15 cellular contexts compared by ENCODE assay signal in the genomic region with DNA sequence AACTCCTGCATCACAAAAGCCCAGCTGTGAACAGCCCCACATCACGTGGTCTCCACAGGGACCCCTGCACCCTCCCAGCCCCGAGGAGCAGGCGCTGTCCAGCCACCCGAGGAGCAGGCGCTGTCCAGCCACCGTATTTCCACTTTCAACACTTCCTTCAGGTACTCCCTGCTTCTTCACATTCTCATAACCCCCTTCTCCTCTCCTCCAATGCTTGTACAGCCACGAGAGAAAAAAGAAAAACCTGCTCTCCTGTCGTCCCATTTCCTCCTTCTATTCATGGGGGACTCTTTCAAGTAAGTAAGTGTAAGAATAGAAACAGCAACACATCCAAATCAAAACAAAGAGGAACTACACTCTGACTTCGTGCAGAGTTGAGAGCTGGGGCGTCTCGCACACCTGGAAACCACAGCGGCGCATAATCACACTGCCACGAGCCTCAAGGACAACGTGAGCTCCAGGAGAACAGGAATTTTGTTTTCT. TPM values are rescaled to one million over a fixed set of nuclear protein-coding genes. Genes with fewer than 3 reads are reported as not detected.
DNase-seq lines count a peak whose midpoint lies in the region; ATAC-seq, FAIRE-seq and TF ChIP-seq lines count a peak whose summit lies in the region.
"Had no signal": no experiment of that assay in that cellular context is flagged by ENCODE, and none has a peak within 500 bp of the region (broad histone marks: within the 10 kb centered on the region; RNA-seq: fewer than 3 reads in every experiment).

No MANE protein-coding gene starts in this region.

- peak; percentile 78 for FAIRE-seq in GM12891 (lab: Jason Lieb, UNC)
- FAIRE-seq: colon, D721Med had no signal

- no TSS peak for BruUV-seq in MCF 10A (replicated peaks; lab: Mats Ljungman, UMichigan)

- TF ChIP-seq POLR2A in GM12891 (IDR thresholded peaks at IDR 0.05; ENCODE audit: low read depth, low read length): no peak

- H2AFZ ChIP-seq in GM23338: no peak overlapping the region

- peak; percentile 46 for DNase-seq in GM12891 (ENCODE audit: insufficient read length, low spot score)
- DNase-seq in GM23338 (ENCODE audit: low spot score): no peak
- DNase-seq in neural crest cell (ENCODE audit: low read depth, low spot score): no peak
- DNase-seq in MCF 10A (ENCODE audit: unreplicated experiment): no peak
- DNase-seq in AML-193 (lab: John Stamatoyannopoulos, UW): no peak
- no peak for DNase-seq in NCI-H2171 (lab: John Stamatoyannopoulos, UW)
- no peak for DNase-seq in NCI-H526 (lab: John Stamatoyannopoulos, UW)
- DNase-seq: activated CD4-positive, CD25-positive, alpha-beta regulatory T cell treated with anti-CD3 and anti-CD28 coated beads, Interleukin-2, amount 50 U/mL, for 72 hours; NCI-H510A had no signal

- CTCF ChIA-PET in MCF 10A (lab: Yijun Ruan, JAX): interaction anchor here (0.6 kb wide), 1 partner anchor 11 kb away, joined by 3 read pairs; no protein-coding TSS in a partner anchor

- H4K20me1 ChIP-seq in GM23338 (replicated peaks; ENCODE audit: insufficient read depth): peaks cover 65% of the 10 kb centered on the region

- H3K27me3 Mint-ChIP-seq in GM23338 (ENCODE audit: insufficient read depth, low read depth, poor library complexity): peaks cover 6% of the 10 kb centered on the region
- H3K27me3 Mint-ChIP-seq in activated T-helper 17 cell treated with anti-CD3 and anti-CD28 coated beads, Interleukin-2, amount 50 U/mL, for 72 hours: no peaks in the 10 kb centered on the region
- no peaks in the 10 kb centered on the region for H3K27me3 Mint-ChIP-seq in neural crest cell (ENCODE audit: low read depth)
- H3K27me3 Mint-ChIP-seq in MCF 10A (ENCODE audit: insufficient read depth, unreplicated experiment): no peaks in the 10 kb centered on the region

- H3K9me2 ChIP-seq in GM23338 (ENCODE audit: insufficient read depth): no peaks in the 10 kb centered on the region

- H3K4me2 ChIP-seq in GM23338: peak overlapping the region; percentile 60

- peaks cover 17% of the 10 kb centered on the region for H3K4me1 Mint-ChIP-seq in GM23338
- peaks cover 4% of the 10 kb centered on the region for H3K4me1 Mint-ChIP-seq in activated T-helper 17 cell treated with anti-CD3 and anti-CD28 coated beads, Interleukin-2, amount 50 U/mL, for 72 hours
- H3K4me1 Mint-ChIP-seq in neural crest cell: peaks cover 28% of the 10 kb centered on the region
- H3K4me1 Mint-ChIP-seq in MCF 10A (ENCODE audit: insufficient read depth, unreplicated experiment): peaks cover 15% of the 10 kb centered on the region

- H3K36me3 ChIP-seq in GM23338 (ENCODE audit: insufficient read depth): no peaks in the 10 kb centered on the region

- no peak for TF ChIP-seq CTCF in GM23338 (conservative IDR thresholded peaks at IDR 0.05; ENCODE audit: low read depth in 2 of 2)
- no peak for TF ChIP-seq CTCF in neural crest cell (conservative IDR thresholded peaks at IDR 0.05)
- TF ChIP-seq CTCF in MCF 10A (IDR thresholded peaks at IDR 0.05; ENCODE audit: unreplicated experiment): no peak

- H3K27ac Mint-ChIP-seq in GM23338 (peak overlapping the region; percentile 3), neural crest cell (ENCODE audit: unreplicated experiment) (peak overlapping the region; percentile 16), MCF 10A (ENCODE audit: low read depth, unreplicated experiment) (no peak overlapping the region)
- no peak overlapping the region for H3K27ac Mint-ChIP-seq in activated T-helper 17 cell treated with anti-CD3 and anti-CD28 coated beads, Interleukin-2, amount 50 U/mL, for 72 hours
- H3K27ac Mint-ChIP-seq: activated T-helper 2 cell treated with anti-CD3 and anti-CD28 coated beads, Interferon-gamma antibody, Interleukin-2, Interleukin-4, amounts not matched to agents 10 μg/mL and 5 μg/mL and 100 μg/mL, durations not matched to agents 14 hours and 24 hours and 36 hours had no signal

- peak; percentile 45 for ATAC-seq in GM23338
- ATAC-seq in activated T-helper 17 cell treated with anti-CD3 and anti-CD28 coated beads, Interleukin-2, amount 50 U/mL, for 72 hours (replicated peaks): no peak

- no peaks in the 10 kb centered on the region for H3K27me3 ChIP-seq in GM23338 (ENCODE audit: insufficient read depth)

- H3F3A ChIP-seq in GM23338 (replicated peaks; ENCODE audit: low read depth): no peaks in the 10 kb centered on the region

- H3K36me3 Mint-ChIP-seq in GM23338 (ENCODE audit: low read depth) (peaks cover 12% of the 10 kb centered on the region; the same call in 2 of the 3 replicates), neural crest cell (ENCODE audit: low read depth) (peaks cover 19% of the 10 kb centered on the region), MCF 10A (ENCODE audit: insufficient read depth, unreplicated experiment) (peaks cover 27% of the 10 kb centered on the region)
- H3K36me3 Mint-ChIP-seq in activated T-helper 17 cell treated with anti-CD3 and anti-CD28 coated beads, Interleukin-2, amount 50 U/mL, for 72 hours (ENCODE audit: low read depth): no peaks in the 10 kb centered on the region

- H3K4me3 ChIP-seq in GM23338: no peak overlapping the region

- peak overlapping the region; percentile 30; the same call in 1 of the 2 replicates for H3K27ac ChIP-seq in GM23338 (ENCODE audit: low read depth)

- intact Hi-C loops in MCF 10A (cut with micrococcal nuclease): no loop called here

- H3K9me3 Mint-ChIP-seq in GM23338: no peaks in the 10 kb centered on the region
- H3K9me3 Mint-ChIP-seq in activated T-helper 17 cell treated with anti-CD3 and anti-CD28 coated beads, Interleukin-2, amount 50 U/mL, for 72 hours: no peaks in the 10 kb centered on the region
- H3K9me3 Mint-ChIP-seq in neural crest cell: peaks cover 5% of the 10 kb centered on the region
- H3K9me3 Mint-ChIP-seq in MCF 10A (ENCODE audit: unreplicated experiment): no peaks in the 10 kb centered on the region
- H3K9me3 Mint-ChIP-seq: activated T-helper 2 cell treated with anti-CD3 and anti-CD28 coated beads, Interferon-gamma antibody, Interleukin-2, Interleukin-4, amounts not matched to agents 10 μg/mL and 5 μg/mL and 100 μg/mL, durations not matched to agents 14 hours and 24 hours and 36 hours had no signal

- H3K4me3 Mint-ChIP-seq in GM23338: no peak overlapping the region
- peak overlapping the region; percentile 17 for H3K4me3 Mint-ChIP-seq in activated T-helper 17 cell treated with anti-CD3 and anti-CD28 coated beads, Interleukin-2, amount 50 U/mL, for 72 hours
- H3K4me3 Mint-ChIP-seq in neural crest cell: peak overlapping the region; percentile 24
- H3K4me3 Mint-ChIP-seq in MCF 10A (ENCODE audit: unreplicated experiment): no peak overlapping the region

- peaks cover 98% of the 10 kb centered on the region for H3K79me2 ChIP-seq in GM23338 (replicated peaks; ENCODE audit: insufficient read depth)

- peaks cover 13% of the 10 kb centered on the region; the same call in 1 of the 2 replicates for H3K4me1 ChIP-seq in GM23338 (ENCODE audit: insufficient read depth)

- POLR2A ChIA-PET in MCF 10A (lab: Yijun Ruan, JAX): interaction anchor here (0.9 to 3.8 kb wide), 3 partner anchors 8 to 12 kb away, joined by 3 to 15 read pairs (median 4); a partner anchor contains a TSS

TF ChIP-seq in GM12891, 5 proteins besides CTCF, POLR2A, EP300 and RAD21:
- TF ChIP-seq POU2F2 (IDR thresholded peaks at IDR 0.05; ENCODE audit: low read depth, low read length) (no peak), SPI1 (IDR thresholded peaks at IDR 0.05; ENCODE audit: low read depth, low read length) (peak; percentile 38; the same call in 1 of the 2 replicates)

TF ChIP-seq in GM23338, 12 proteins besides CTCF, POLR2A, EP300 and RAD21:
- no peak for TF ChIP-seq POLR2AphosphoS5 (IDR thresholded peaks at IDR 0.05; ENCODE audit: low read depth)
- TF ChIP-seq, protein P1, sequence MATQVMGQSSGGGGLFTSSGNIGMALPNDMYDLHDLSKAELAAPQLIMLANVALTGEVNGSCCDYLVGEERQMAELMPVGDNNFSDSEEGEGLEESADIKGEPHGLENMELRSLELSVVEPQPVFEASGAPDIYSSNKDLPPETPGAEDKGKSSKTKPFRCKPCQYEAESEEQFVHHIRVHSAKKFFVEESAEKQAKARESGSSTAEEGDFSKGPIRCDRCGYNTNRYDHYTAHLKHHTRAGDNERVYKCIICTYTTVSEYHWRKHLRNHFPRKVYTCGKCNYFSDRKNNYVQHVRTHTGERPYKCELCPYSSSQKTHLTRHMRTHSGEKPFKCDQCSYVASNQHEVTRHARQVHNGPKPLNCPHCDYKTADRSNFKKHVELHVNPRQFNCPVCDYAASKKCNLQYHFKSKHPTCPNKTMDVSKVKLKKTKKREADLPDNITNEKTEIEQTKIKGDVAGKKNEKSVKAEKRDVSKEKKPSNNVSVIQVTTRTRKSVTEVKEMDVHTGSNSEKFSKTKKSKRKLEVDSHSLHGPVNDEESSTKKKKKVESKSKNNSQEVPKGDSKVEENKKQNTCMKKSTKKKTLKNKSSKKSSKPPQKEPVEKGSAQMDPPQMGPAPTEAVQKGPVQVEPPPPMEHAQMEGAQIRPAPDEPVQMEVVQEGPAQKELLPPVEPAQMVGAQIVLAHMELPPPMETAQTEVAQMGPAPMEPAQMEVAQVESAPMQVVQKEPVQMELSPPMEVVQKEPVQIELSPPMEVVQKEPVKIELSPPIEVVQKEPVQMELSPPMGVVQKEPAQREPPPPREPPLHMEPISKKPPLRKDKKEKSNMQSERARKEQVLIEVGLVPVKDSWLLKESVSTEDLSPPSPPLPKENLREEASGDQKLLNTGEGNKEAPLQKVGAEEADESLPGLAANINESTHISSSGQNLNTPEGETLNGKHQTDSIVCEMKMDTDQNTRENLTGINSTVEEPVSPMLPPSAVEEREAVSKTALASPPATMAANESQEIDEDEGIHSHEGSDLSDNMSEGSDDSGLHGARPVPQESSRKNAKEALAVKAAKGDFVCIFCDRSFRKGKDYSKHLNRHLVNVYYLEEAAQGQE (IDR thresholded peaks at IDR 0.05; ENCODE audit: unreplicated experiment): peak; percentile 67

RNA-seq across cellular contexts. Expression of a gene that starts 11.9 kb away (rescaled TPM):
- polyA plus RNA-seq in GM12891 (2012; ENCODE audit: low read depth, missing spikeins): 11.6 TPM
- 97.4 and 127 TPM in 2 replicates for total RNA-seq in GM23338 (2014; rRNA removed; shearing (Covaris generic))
- polyA plus RNA-seq in GM23338 (2016; fragmentation: Nextera tagmentation; extraction: Ambion mirVana): 12.3 and 13.5 TPM in 2 replicates
- total RNA-seq in activated T-helper 17 cell treated with anti-CD3 and anti-CD28 coated beads, Interleukin-2, amount 50 U/mL, for 72 hours: 1 to 10 TPM; 7.2 to 7.3 TPM
- total RNA-seq in neural crest cell: 94.4 and 94.8 TPM in 2 replicates
- total RNA-seq in MCF 10A (2022): 82.7 and 91.1 TPM in 2 replicates

RNA-seq across cellular contexts. Expression of a gene that starts 38.6 kb away (rescaled TPM):
- not detected for polyA plus RNA-seq in GM12891 (2012; ENCODE audit: low read depth, missing spikeins)
- total RNA-seq in GM23338 (2014; rRNA removed; shearing (Covaris generic)): not detected in 2 replicates
- not detected in 2 replicates for polyA plus RNA-seq in GM23338 (2016; fragmentation: Nextera tagmentation; extraction: Ambion mirVana)
- not detected for total RNA-seq in activated T-helper 17 cell treated with anti-CD3 and anti-CD28 coated beads, Interleukin-2, amount 50 U/mL, for 72 hours
- total RNA-seq in neural crest cell (not detected in 2 replicates), MCF 10A (2022) (not detected in 2 replicates)
- total RNA-seq: activated T-helper 2 cell treated with anti-CD3 and anti-CD28 coated beads, Interferon-gamma antibody, Interleukin-2, Interleukin-4, amounts not matched to agents 10 μg/mL and 5 μg/mL and 100 μg/mL, durations not matched to agents 14 hours and 24 hours and 36 hours; SK-MEL-5 had no signal
- polyA plus RNA-seq: neural cell had no signal

RNA-seq across cellular contexts. Expression of a gene that starts 49.1 kb away (rescaled TPM):
- not detected for polyA plus RNA-seq in GM12891 (2012; ENCODE audit: low read depth, missing spikeins)
- not detected in 2 replicates for total RNA-seq in GM23338 (2014; rRNA removed; shearing (Covaris generic))
- polyA plus RNA-seq in GM23338 (2016; fragmentation: Nextera tagmentation; extraction: Ambion mirVana): not detected in 2 replicates
- total RNA-seq in activated T-helper 17 cell treated with anti-CD3 and anti-CD28 coated beads, Interleukin-2, amount 50 U/mL, for 72 hours: not detected
- not detected in 2 replicates for total RNA-seq in neural crest cell
- total RNA-seq in MCF 10A (2022): not detected in 2 replicates
- total RNA-seq: activated T-helper 2 cell treated with anti-CD3 and anti-CD28 coated beads, Interferon-gamma antibody, Interleukin-2, Interleukin-4, amounts not matched to agents 10 μg/mL and 5 μg/mL and 100 μg/mL, durations not matched to agents 14 hours and 24 hours and 36 hours; SK-MEL-5 had no signal
- polyA plus RNA-seq: neural cell had no signal

Comparison
In these comparisons a context has a peak if more than half of its experiments do, and no peak if none do; other contexts are left out.
1. H3K27ac Mint-ChIP-seq: peak in GM23338 (single experiment) and neural crest cell (single experiment); none in activated T-helper 17 cell treated with anti-CD3 and anti-CD28 coated beads, Interleukin-2, amount 50 U/mL, for 72 hours (single experiment) and MCF 10A (single experiment).
2. H3K4me3 Mint-ChIP-seq: peak in activated T-helper 17 cell treated with anti-CD3 and anti-CD28 coated beads, Interleukin-2, amount 50 U/mL, for 72 hours (single experiment) and neural crest cell (single experiment); none in GM23338 (single experiment) and MCF 10A (single experiment).
3. RNA of a gene that starts 11.9 kb away (total RNA-seq): 97.4 to 127 TPM in GM23338, 94.4 to 94.8 TPM in neural crest cell and 82.7 to 91.1 TPM in MCF 10A; 7.2 to 7.3 TPM in activated T-helper 17 cell treated with anti-CD3 and anti-CD28 coated beads, Interleukin-2, amount 50 U/mL, for 72 hours; every median in the first group is over 10 times any median in the second.